In the genomic region with DNA sequence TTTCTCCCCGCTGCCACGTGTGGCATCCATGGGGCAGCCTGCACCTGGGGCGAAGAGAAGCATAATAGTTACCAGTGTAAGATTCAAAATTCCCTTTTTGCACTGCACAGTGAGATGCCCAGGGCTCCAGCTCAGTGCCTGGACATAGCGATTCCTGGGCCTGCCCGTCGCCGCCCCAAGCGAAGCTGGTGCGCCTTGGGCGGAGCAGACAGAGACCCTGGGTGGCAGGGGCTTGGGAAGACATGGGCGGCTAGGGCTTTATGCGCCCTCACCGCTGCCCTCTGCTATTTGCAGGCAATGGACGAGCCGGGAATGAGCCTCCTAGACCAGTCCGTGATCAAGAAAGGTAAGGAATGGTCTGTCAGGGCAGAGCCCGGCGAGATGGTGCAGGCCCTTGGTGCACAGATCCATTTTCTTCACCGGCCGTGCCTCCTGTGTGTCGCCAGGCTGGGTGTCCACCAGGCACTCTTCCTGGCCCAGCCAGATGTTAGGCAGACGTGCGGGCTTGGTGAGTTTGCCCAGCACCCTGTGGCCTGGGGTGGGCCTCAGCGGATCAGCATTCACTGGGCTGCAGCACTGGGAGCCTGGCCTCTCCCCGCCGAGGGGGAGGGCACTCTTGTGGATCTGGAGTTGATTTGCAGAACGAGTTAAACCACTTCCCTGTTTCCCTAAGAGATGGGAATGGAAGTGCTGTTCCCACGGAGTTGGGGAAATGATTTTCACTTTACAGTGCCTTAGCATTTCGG, we compare ENCODE assay signal across 1 cellular context.
TF ChIP-seq lines count a peak whose summit lies in the region.

No MANE protein-coding gene starts in this region.

TF ChIP-seq in K562, 482 proteins besides CTCF, POLR2A, EP300 and RAD21:
- TF ChIP-seq SPI1 (IDR thresholded peaks at IDR 0.05; ENCODE audit: borderline replicate concordance, low read depth, low read length), result peak; percentile 54; the same call in 1 of the 2 replicates
- no peak for TF ChIP-seq CBX5 (IDR thresholded peaks at IDR 0.05; ENCODE audit: borderline replicate concordance, low read depth)
- TF ChIP-seq, protein P1, sequence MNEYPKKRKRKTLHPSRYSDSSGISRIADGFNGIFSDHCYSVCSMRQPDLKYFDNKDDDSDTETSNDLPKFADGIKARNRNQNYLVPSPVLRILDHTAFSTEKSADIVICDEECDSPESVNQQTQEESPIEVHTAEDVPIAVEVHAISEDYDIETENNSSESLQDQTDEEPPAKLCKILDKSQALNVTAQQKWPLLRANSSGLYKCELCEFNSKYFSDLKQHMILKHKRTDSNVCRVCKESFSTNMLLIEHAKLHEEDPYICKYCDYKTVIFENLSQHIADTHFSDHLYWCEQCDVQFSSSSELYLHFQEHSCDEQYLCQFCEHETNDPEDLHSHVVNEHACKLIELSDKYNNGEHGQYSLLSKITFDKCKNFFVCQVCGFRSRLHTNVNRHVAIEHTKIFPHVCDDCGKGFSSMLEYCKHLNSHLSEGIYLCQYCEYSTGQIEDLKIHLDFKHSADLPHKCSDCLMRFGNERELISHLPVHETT (CRISPR knock-in tag; conservative IDR thresholded peaks at IDR 0.05 in 1 of 2, IDR thresholded peaks at IDR 0.05 in 1 of 2), result no peak
TF ChIP-seq in K562: peak in this region for 1.
